Comparison of ENCODE assay signal across 10 cellular contexts in genomic region chr13:110593430-110594130, GRCh38. TPM values are rescaled to one million over a fixed set of nuclear protein-coding genes. Genes with fewer than 3 reads are reported as not detected.
A peak's percentile ranks its signal among the peaks of the same experiment; 100 is the strongest.
DNase-seq lines count a peak whose midpoint lies in the region; ATAC-seq, FAIRE-seq and TF ChIP-seq lines count a peak whose summit lies in the region.
"Had no signal": no experiment of that assay in that cellular context is flagged by ENCODE, and none has a peak within 500 bp of the region (broad histone marks: within the 10 kb centered on the region; RNA-seq: fewer than 3 reads in every experiment).

No MANE protein-coding gene starts in this region.

- TF ChIP-seq POLR2A in GM12892 (IDR thresholded peaks at IDR 0.05; ENCODE audit: low read depth, low read length) (no peak), sigmoid colon (IDR thresholded peaks at IDR 0.05) (no peak)

- TF ChIP-seq EP300 in sigmoid colon (IDR thresholded peaks at IDR 0.05): no peak

- TF ChIP-seq CTCF in BE2C (IDR thresholded peaks at IDR 0.05; ENCODE audit: low read depth, low read length): peak; percentile 71
- TF ChIP-seq CTCF in HFFc6 (IDR thresholded peaks at IDR 0.05): peak; percentile 75
- peak; percentile 100 for TF ChIP-seq CTCF in VCaP (conservative IDR thresholded peaks at IDR 0.05)
- peak; percentile 62 to 65 (median 63) for TF ChIP-seq CTCF in sigmoid colon (IDR thresholded peaks at IDR 0.05)

- FAIRE-seq in GM12892 (lab: Jason Lieb, UNC): no peak

- peak; percentile 36 for DNase-seq in BE2C
- DNase-seq in GM12892 (ENCODE audit: insufficient read length): peak; percentile 38
- peak; percentile 39 for DNase-seq in HFFc6
- peak; percentile 68 for DNase-seq in NCI-H1105 treated with DMSO at 0.1 percent for 48 hours (lab: John Stamatoyannopoulos, UW)
- no peak for DNase-seq in Right ventricle myocardium superior
- no peak for DNase-seq in sigmoid colon
- no peak for DNase-seq in HPDE6-E6E7 (ENCODE audit: extremely low spot score)

- no peaks in the 10 kb centered on the region for H3K4me1 Mint-ChIP-seq in HFFc6 (ENCODE audit: low read depth)

- H3K27ac Mint-ChIP-seq in HFFc6: no peak overlapping the region
- H3K27ac Mint-ChIP-seq: T-helper 1 cell treated with Interleukin-12 subunit alpha and Interleukin-12 subunit beta and Interleukin-4 antibody, amounts not matched to agents 30 μg/mL and 1 μg/mL, for 36 hours had no signal

- H3K27me3 Mint-ChIP-seq in HFFc6 (ENCODE audit: insufficient read depth): peaks cover 5% of the 10 kb centered on the region

- 0 out of 2 replicates have a peak overlapping the region, but pooled peaks have one; percentile 37 for H3K4me3 Mint-ChIP-seq in HFFc6
- H3K4me3 Mint-ChIP-seq: T-helper 1 cell treated with Interleukin-12 subunit alpha and Interleukin-12 subunit beta and Interleukin-4 antibody, amounts not matched to agents 30 μg/mL and 1 μg/mL, for 36 hours had no signal

- H3K4me3 ChIP-seq in BE2C (ENCODE audit: low read depth, low read length): no peak overlapping the region
- H3K4me3 ChIP-seq in sigmoid colon: no peak overlapping the region
- H3K4me3 ChIP-seq: skin epidermis had no signal

- 42 to 50% methylated on average over 6 of the region's 6 CpGs for WGBS in sigmoid colon, 2 donors

- intact Hi-C loops in Right ventricle myocardium superior (cut with DNase I): loop anchor here (10.0 kb wide), 1 partner anchor 461 kb away; no protein-coding TSS in a partner anchor
- intact Hi-C loops in sigmoid colon (cut with DNase I): loop anchor here (1.0 to 10.0 kb wide), 3 partner anchors 49 to 451 kb away; no protein-coding TSS in a partner anchor

- H3K4me1 ChIP-seq in BE2C: peaks cover 4% of the 10 kb centered on the region
- H3K4me1 ChIP-seq in sigmoid colon: peaks cover 0 to 13% (median 0%) of the 10 kb centered on the region in 4 donors

- H3K27me3 ChIP-seq in BE2C (peaks cover 3% of the 10 kb centered on the region; the same call in 1 of the 2 replicates), sigmoid colon (no peaks in the 10 kb centered on the region)

- H3K36me3 Mint-ChIP-seq in HFFc6 (ENCODE audit: low read depth): no peaks in the 10 kb centered on the region

- H3K9me3 ChIP-seq in BE2C (no peaks in the 10 kb centered on the region), sigmoid colon (no peaks in the 10 kb centered on the region)

- H3K36me3 ChIP-seq in BE2C (no peaks in the 10 kb centered on the region), sigmoid colon (no peaks in the 10 kb centered on the region)

- no peaks in the 10 kb centered on the region for H3K9me3 Mint-ChIP-seq in HFFc6
- H3K9me3 Mint-ChIP-seq: T-helper 1 cell treated with Interleukin-12 subunit alpha and Interleukin-12 subunit beta and Interleukin-4 antibody, amounts not matched to agents 30 μg/mL and 1 μg/mL, for 36 hours had no signal

- ATAC-seq in Right ventricle myocardium superior (ENCODE audit: poor library complexity): peak; percentile 95

- H3K27ac ChIP-seq in VCaP (0 out of 2 replicates have a peak overlapping the region, but pooled peaks have one; percentile 0), sigmoid colon (no peak overlapping the region)
- H3K27ac ChIP-seq: skin epidermis had no signal

RNA-seq across cellular contexts. Expression of gene NAXD, which starts 21.8 kb away (rescaled TPM):
- polyA plus RNA-seq in BE2C (2012; ENCODE audit: insufficient read depth, insufficient read length, low read depth): 46.6 TPM
- polyA plus RNA-seq in GM12892 (2012; ENCODE audit: missing spikeins): 20.7 TPM
- 10 to 100 TPM; 20.3 to 27.4 (median 22.8) TPM for total RNA-seq in HFFc6 (2021; fragmentation: NEBNext Ultra II Directional; extraction: Animal tissue kit (Norgen Biotek cat#: 25700))
- total RNA-seq in Right ventricle myocardium superior: 27.6 TPM
- total RNA-seq in sigmoid colon: 10 to 100 TPM; 33.5 to 41.1 (median 37.2) TPM
- polyA plus RNA-seq in sigmoid colon: 10 to 100 TPM; 24.6 to 33.0 (median 30.3) TPM

RNA-seq across cellular contexts. Expression of gene RAB20, which starts 32.1 kb away (rescaled TPM):
- 0.48 TPM for polyA plus RNA-seq in BE2C (2012; ENCODE audit: insufficient read depth, insufficient read length, low read depth)
- polyA plus RNA-seq in GM12892 (2012; ENCODE audit: missing spikeins): 20.3 TPM
- 1 to 10 TPM in 1 of 6 experiments, under 1 TPM in 5; 0.40 to 1.0 (median 0.74) TPM for total RNA-seq in HFFc6 (2021; fragmentation: NEBNext Ultra II Directional; extraction: Animal tissue kit (Norgen Biotek cat#: 25700))
- total RNA-seq in Right ventricle myocardium superior (10.0 TPM), sigmoid colon (10 to 100 TPM in 3 of 4 donors, 1 to 10 TPM in 1; 6.9 to 21.3 (median 15.1) TPM)
- polyA plus RNA-seq in sigmoid colon: 10 to 100 TPM; 48.8 to 61.7 (median 59.5) TPM

Comparison
In these comparisons a context has a peak if more than half of its experiments do, and no peak if none do; other contexts are left out.
1. DNase-seq: peak in BE2C (single experiment), GM12892 (single experiment), HFFc6 (single experiment) and NCI-H1105 treated with DMSO at 0.1 percent for 48 hours (single experiment); none in Right ventricle myocardium superior (single experiment), sigmoid colon (single experiment) and HPDE6-E6E7 (single experiment).
2. Peak in every context shown above with its lines, with median percentiles within 50 percentile points of each other: CTCF ChIP-seq.